Comparison of ENCODE assay signal across 19 cellular contexts in genomic region chr10:76437011-76437410, GRCh38.
"Had no signal": no experiment of that assay in that cellular context is flagged by ENCODE, and none has a peak within 500 bp of the region (broad histone marks: within the 10 kb centered on the region; RNA-seq: fewer than 3 reads in every experiment).

No MANE protein-coding gene starts in this region.

- H3K4me3 ChIP-seq: ascending aorta, pancreas, tibial nerve had no signal

- H3K27ac ChIP-seq: ascending aorta, neutrophil, pancreas, tibial nerve had no signal

- H3K36me3 ChIP-seq: ascending aorta, neutrophil, pancreas, tibial nerve had no signal

- ATAC-seq: activated CD4-positive, CD25-positive, alpha-beta regulatory T cell treated with anti-CD3 and anti-CD28 coated beads, Interleukin-2, amount 50 U/mL, for 24 hours; activated CD8-positive, alpha-beta T cell treated with anti-CD3 and anti-CD28 coated beads, Interleukin-2, amount 10 ng/mL, durations not matched to agents 7 days and 5 days; activated naive CD8-positive, alpha-beta T cell treated with anti-CD3 and anti-CD28 coated beads, Interleukin-2, amount 50 U/mL, for 24 hours; activated T-cell treated with anti-CD3 and anti-CD28 coated beads, Interleukin-2, amount 50 U/mL, for 4 hours; natural killer cell; pancreas; sciatic nerve; stimulated activated naive CD8-positive, alpha-beta T cell treated with anti-CD3 and anti-CD28 coated beads, Interleukin-15, Interleukin-2, amounts not matched to agents 100 U/mL and 50 U/mL, for 24 hours had no signal

- FAIRE-seq: pancreas had no signal

- H3K27me3 ChIP-seq: ascending aorta, neutrophil, pancreas, tibial nerve had no signal

- H3K9me3 ChIP-seq: ascending aorta, neutrophil, pancreas, tibial nerve had no signal

- DNase-seq: activated CD4-positive, alpha-beta T cell treated with anti-CD3 and anti-CD28 coated beads, Interleukin-2, amount 10 ng/mL, durations not matched to agents 7 days and 5 days; activated CD8-positive, alpha-beta T cell treated with anti-CD3 and anti-CD28 coated beads, Interleukin-2, amount 10 ng/mL, durations not matched to agents 7 days and 5 days; activated naive CD4-positive, alpha-beta T cell treated with anti-CD3 and anti-CD28 coated beads, Interleukin-2, amount 10 ng/mL, durations not matched to agents 7 days and 5 days; activated naive CD8-positive, alpha-beta T cell treated with anti-CD3 and anti-CD28 coated beads, Interleukin-2, amount 50 U/mL, for 24 hours; activated T-cell treated with anti-CD3 and anti-CD28 coated beads, Interleukin-2, amount 50 U/mL, for 4 hours; cerebellar nuclear complex; cortex of kidney; natural killer cell; pancreas; stimulated activated CD4-positive, alpha-beta T cell treated with anti-CD3 and anti-CD28 coated beads, Interleukin-12 subunit alpha, Interleukin-12 subunit beta, amount 100 ng/mL, for 4 hours; stimulated activated CD4-positive, alpha-beta T cell treated with anti-CD3 and anti-CD28 coated beads, Interleukin-1b, Interleukin-23, amount 100 ng/mL, for 48 hours; stimulated activated naive CD8-positive, alpha-beta T cell treated with anti-CD3 and anti-CD28 coated beads, Interleukin-15, Interleukin-2, amounts not matched to agents 100 U/mL and 50 U/mL, for 24 hours; substantia nigra; T1000 had no signal
